In genomic region chr17:50917418-50917743, GRCh38 we compare ENCODE assay signal across 9 cellular contexts. TPM values are rescaled to one million over a fixed set of nuclear protein-coding genes. Genes with fewer than 3 reads are reported as not detected.
A peak's percentile ranks its signal among the peaks of the same experiment; 100 is the strongest.
DNase-seq lines count a peak whose midpoint lies in the region; ATAC-seq and TF ChIP-seq lines count a peak whose summit lies in the region.
"Had no signal": no experiment of that assay in that cellular context is flagged by ENCODE, and none has a peak within 500 bp of the region (broad histone marks: within the 10 kb centered on the region; RNA-seq: fewer than 3 reads in every experiment).

No MANE protein-coding gene starts in this region.

- ATAC-seq in GM18498 (IDR thresholded peaks at IDR 0.05; ENCODE audit: unreplicated experiment): peak; percentile 45
- peak; percentile 62 for ATAC-seq in HG02870 (IDR thresholded peaks at IDR 0.05; ENCODE audit: unreplicated experiment)
- ATAC-seq in GM18858 (IDR thresholded peaks at IDR 0.05; ENCODE audit: unreplicated experiment): no peak

- TF ChIP-seq CTCF in esophagus squamous epithelium (IDR thresholded peaks at IDR 0.05) (no peak), stomach (IDR thresholded peaks at IDR 0.05) (no peak), BE2C (IDR thresholded peaks at IDR 0.05; ENCODE audit: low read depth, low read length) (no peak), hepatocyte (IDR thresholded peaks at IDR 0.05; ENCODE audit: poor library complexity) (no peak)

- no peaks in the 10 kb centered on the region for H3K9me2 ChIP-seq in hepatocyte (replicated peaks; ENCODE audit: insufficient read depth)

- peak overlapping the region; percentile 84 to 88 (median 88) for H3K27ac ChIP-seq in esophagus squamous epithelium
- H3K27ac ChIP-seq in stomach: peak overlapping the region; percentile 88 to 97 (median 94)
- H3K27ac ChIP-seq in hepatocyte: no peak overlapping the region

- peaks cover 34 to 82% (median 39%) of the 10 kb centered on the region in 3 donors for H3K4me1 ChIP-seq in esophagus squamous epithelium
- peaks cover 68 to 84% (median 77%) of the 10 kb centered on the region in 4 donors for H3K4me1 ChIP-seq in stomach
- peaks cover 22% of the 10 kb centered on the region for H3K4me1 ChIP-seq in BE2C
- H3K4me1 ChIP-seq in hepatocyte (ENCODE audit: insufficient read depth): peaks cover 53% of the 10 kb centered on the region

- H4K20me1 ChIP-seq in hepatocyte (ENCODE audit: insufficient read depth, poor library complexity, severe bottlenecking): no peaks in the 10 kb centered on the region

- H3K4me3 ChIP-seq in esophagus squamous epithelium (no peak overlapping the region), stomach (no peak overlapping the region), BE2C (ENCODE audit: low read depth, low read length) (no peak overlapping the region), hepatocyte (no peak overlapping the region)

- no peaks in the 10 kb centered on the region for H3K79me2 ChIP-seq in hepatocyte

- 77% methylated on average over 5 of the region's 7 CpGs; no CpG with 5 or more reads in 1 of the 2 donors for WGBS in esophagus squamous epithelium, 2 donors
- WGBS in stomach, 5 donors: 65 to 86% (median 81%) methylated on average over 1 to 7 of the region's 7 CpGs
- WGBS in hepatocyte (ENCODE audit: low lambda C conversion rate, missing lambda C conversion rate): 91% methylated on average over 7 of the region's 7 CpGs

- H2AFZ ChIP-seq in hepatocyte: no peak overlapping the region

- H3K36me3 ChIP-seq in esophagus squamous epithelium: no peaks in the 10 kb centered on the region
- no peaks in the 10 kb centered on the region for H3K36me3 ChIP-seq in stomach
- no peaks in the 10 kb centered on the region for H3K36me3 ChIP-seq in BE2C
- no peaks in the 10 kb centered on the region for H3K36me3 ChIP-seq in hepatocyte (replicated peaks; ENCODE audit: insufficient read depth, low read depth)

- H3K9me3 ChIP-seq in esophagus squamous epithelium: no peaks in the 10 kb centered on the region
- no peaks in the 10 kb centered on the region for H3K9me3 ChIP-seq in stomach
- H3K9me3 ChIP-seq in BE2C: no peaks in the 10 kb centered on the region
- no peaks in the 10 kb centered on the region for H3K9me3 ChIP-seq in hepatocyte (ENCODE audit: low read depth)

- no peaks in the 10 kb centered on the region for H3K27me3 ChIP-seq in esophagus squamous epithelium
- H3K27me3 ChIP-seq in stomach: no peaks in the 10 kb centered on the region
- no peaks in the 10 kb centered on the region for H3K27me3 ChIP-seq in BE2C
- no peaks in the 10 kb centered on the region for H3K27me3 ChIP-seq in hepatocyte

- DNase-seq in esophagus squamous epithelium (lab: John Stamatoyannopoulos, UW): no peak
- no peak for DNase-seq in stomach
- no peak for DNase-seq in COLO829 (ENCODE audit: low spot score)
- DNase-seq in BE2C: no peak
- no peak for DNase-seq in hepatocyte (ENCODE audit: low spot score)
- DNase-seq: NCI-H1694 had no signal

- intact Hi-C loops in esophagus squamous epithelium (cut with DNase I) (no loop called here), stomach (cut with DNase I; ENCODE audit: low total_unique reads) (no loop called here)

- no peak for TF ChIP-seq POLR2A in esophagus squamous epithelium (IDR thresholded peaks at IDR 0.05)
- TF ChIP-seq POLR2A in stomach (IDR thresholded peaks at IDR 0.05): no peak

- no peak overlapping the region for H3K4me2 ChIP-seq in hepatocyte

- TF ChIP-seq EP300 in stomach (IDR thresholded peaks at IDR 0.05): no peak

RNA-seq across cellular contexts. Expression of gene TOB1, which starts 51.2 kb away (rescaled TPM):
- total RNA-seq in esophagus squamous epithelium: 10 to 100 TPM; 21.5 to 35.9 (median 31.1) TPM
- 100 to 1,000 TPM in 3 of 5 donors, 10 to 100 TPM in 2; 69.4 to 346 (median 100) TPM for total RNA-seq in stomach
- 10 to 100 TPM; 30.1 to 40.0 (median 39.9) TPM for polyA plus RNA-seq in stomach
- polyA plus RNA-seq in BE2C (2012; ENCODE audit: insufficient read depth, insufficient read length, low read depth): 55.7 TPM
- 52.1 and 53.6 TPM in 2 replicates for total RNA-seq in hepatocyte
- polyA plus RNA-seq in hepatocyte: 41.1 and 43.2 TPM in 2 replicates
